ENCODE assay signal across 8 cellular contexts in genomic region chr9:33160446-33160845, GRCh38. TPM values are rescaled to one million over a fixed set of nuclear protein-coding genes. Genes with fewer than 3 reads are reported as not detected.
DNase-seq lines count a peak whose midpoint lies in the region; ATAC-seq, FAIRE-seq and TF ChIP-seq lines count a peak whose summit lies in the region.
"Not testable (repeated sequence)": the region's sequence is repeated elsewhere in the genome, so short reads cannot be mapped to it uniquely, and the experiment has no call there.

No MANE protein-coding gene starts in this region.

- not testable (repeated sequence) for H3K9me1 ChIP-seq in keratinocyte (ENCODE audit: control insufficient read depth, extremely low read depth, insufficient read depth, low read length)

- not testable (repeated sequence) for H3K27me3 ChIP-seq in A673 (replicated peaks; ENCODE audit: insufficient read depth, low read depth, low read length, poor library complexity); effector memory CD4-positive, alpha-beta T cell (replicated peaks; ENCODE audit: control insufficient read depth, insufficient read depth, low read length, poor library complexity, severe bottlenecking); keratinocyte (ENCODE audit: control insufficient read depth, extremely low read depth, insufficient read depth, low read length)

- H3K4me1 Mint-ChIP-seq in T-cell (peaks cover 92 to 96% (median 93%) of the 10 kb centered on the region in 3 donors), nephron progenitor cell (peaks cover 93% of the 10 kb centered on the region)
- H3K4me1 Mint-ChIP-seq in activated naive CD4-positive, alpha-beta T cell treated with anti-CD3 and anti-CD28 coated beads, Interleukin-2, amount 50 U/mL, for 24 hours = peaks cover 92% of the 10 kb centered on the region
- H3K4me1 Mint-ChIP-seq in stimulated activated naive B cell treated with anti-CD40 and anti-IgM and Interleukin-4, amounts not matched to agents 10 μg/mL and 1 μg/mL and 100 μg/mL, for 72 hours = peaks cover 68 to 91% of the 10 kb centered on the region in 2 donors

- H3K79me2 ChIP-seq in keratinocyte (ENCODE audit: control insufficient read depth, insufficient read depth, low read length) = peaks cover 85% of the 10 kb centered on the region

- CTCF ChIA-PET in A673 (lab: Charles Lee) = interaction anchor here (0.8 kb wide), 1 partner anchor 9 kb away, joined by 3 read pairs; no protein-coding TSS in a partner anchor
- CTCF ChIA-PET in T-cell (lab: Charles Lee) = interaction anchor here (0.7 to 2.5 kb wide), 5 partner anchors 9 to 87 kb away, joined by 3 to 10 read pairs (median 3); no protein-coding TSS in a partner anchor

- H3K9me3 Mint-ChIP-seq in T-cell; activated naive CD4-positive, alpha-beta T cell treated with anti-CD3 and anti-CD28 coated beads, Interleukin-2, amount 50 U/mL, for 24 hours; nephron progenitor cell; stimulated activated naive B cell treated with anti-CD40 and anti-IgM and Interleukin-4, amounts not matched to agents 10 μg/mL and 1 μg/mL and 100 μg/mL, for 72 hours: not testable (repeated sequence)

- H3K36me3 Mint-ChIP-seq in T-cell; activated naive CD4-positive, alpha-beta T cell treated with anti-CD3 and anti-CD28 coated beads, Interleukin-2, amount 50 U/mL, for 24 hours; nephron progenitor cell (ENCODE audit: low read depth): not testable (repeated sequence)
- peaks cover 20 to 21% of the 10 kb centered on the region in 2 donors for H3K36me3 Mint-ChIP-seq in stimulated activated naive B cell treated with anti-CD40 and anti-IgM and Interleukin-4, amounts not matched to agents 10 μg/mL and 1 μg/mL and 100 μg/mL, for 72 hours

- H3K4me1 ChIP-seq in A673 (ENCODE audit: insufficient read depth, low read length, poor library complexity, severe bottlenecking) (peaks cover 76% of the 10 kb centered on the region), keratinocyte (ENCODE audit: control insufficient read depth, extremely low read depth, insufficient read depth, low read length) (peaks cover 86% of the 10 kb centered on the region)
- H3K4me1 ChIP-seq in effector memory CD4-positive, alpha-beta T cell (ENCODE audit: control insufficient read depth, insufficient read depth, low read length, poor library complexity, severe bottlenecking) = peaks cover 72% of the 10 kb centered on the region

- TF ChIP-seq CTCF in A673 (conservative IDR thresholded peaks at IDR 0.05; ENCODE audit: low read depth, low read length); keratinocyte (optimal IDR thresholded peaks at IDR 0.05 in 1 of 3, IDR thresholded peaks at IDR 0.05 in 1 of 3, conservative IDR thresholded peaks at IDR 0.05 in 1 of 3; ENCODE audit: extremely low read depth in 1 of 3, insufficient read depth in 2 of 3, low read length in 3 of 3); nephron progenitor cell (IDR thresholded peaks at IDR 0.05): not testable (repeated sequence)

- ATAC-seq in T-cell (replicated peaks in 1 of 4); stimulated activated naive B cell treated with anti-CD40 and anti-IgM and Interleukin-4, amounts not matched to agents 10 μg/mL and 1 μg/mL and 100 μg/mL, for 72 hours (replicated peaks): not testable (repeated sequence)

- BruUV-seq in A673 (replicated peaks; lab: Mats Ljungman, UMichigan) = not testable (repeated sequence)

- POLR2A ChIA-PET in A673 (lab: Charles Lee; ENCODE audit: low non-redundant PET) = not testable (repeated sequence)
- POLR2A ChIA-PET in T-cell (lab: Charles Lee) = interaction anchor here (0.6 to 3.3 kb wide), 5 partner anchors 9 to 469 kb away, joined by 3 to 17 read pairs (median 4); no protein-coding TSS in a partner anchor

- H4K20me1 ChIP-seq in keratinocyte (ENCODE audit: control insufficient read depth, extremely low read depth, insufficient read depth, low read length) = not testable (repeated sequence)

- H3K4me3 Mint-ChIP-seq in T-cell (peak overlapping the region; percentile 64 to 96 (median 69)), nephron progenitor cell (peak overlapping the region; percentile 72)
- H3K4me3 Mint-ChIP-seq in activated naive CD4-positive, alpha-beta T cell treated with anti-CD3 and anti-CD28 coated beads, Interleukin-2, amount 50 U/mL, for 24 hours = peak overlapping the region; percentile 81
- H3K4me3 Mint-ChIP-seq in stimulated activated naive B cell treated with anti-CD40 and anti-IgM and Interleukin-4, amounts not matched to agents 10 μg/mL and 1 μg/mL and 100 μg/mL, for 72 hours = peak overlapping the region; percentile 66 to 68

- in situ Hi-C loops in GM18951 (cut with MboI; ENCODE audit: low sequenced_read_pairs, unreplicated experiment) = not testable (repeated sequence)

- not testable (repeated sequence) for FAIRE-seq in keratinocyte (lab: Jason Lieb, UNC)

- H3K4me2 ChIP-seq in keratinocyte (ENCODE audit: control insufficient read depth, extremely low read depth, insufficient read depth, low read depth, low read length) = peak overlapping the region; percentile 99

- H3K27me3 Mint-ChIP-seq in T-cell; activated naive CD4-positive, alpha-beta T cell treated with anti-CD3 and anti-CD28 coated beads, Interleukin-2, amount 50 U/mL, for 24 hours; nephron progenitor cell (ENCODE audit: low read depth, poor library complexity); stimulated activated naive B cell treated with anti-CD40 and anti-IgM and Interleukin-4, amounts not matched to agents 10 μg/mL and 1 μg/mL and 100 μg/mL, for 72 hours: not testable (repeated sequence)

- H3K9me3 ChIP-seq in A673 (ENCODE audit: low read depth, low read length, poor library complexity, severe bottlenecking); effector memory CD4-positive, alpha-beta T cell (ENCODE audit: control insufficient read depth, low read length); keratinocyte (ENCODE audit: control insufficient read depth, low read depth, low read length): not testable (repeated sequence)

- not testable (repeated sequence) for H3K4me3 ChIP-seq in A673 (ENCODE audit: low read depth, low read length, poor library complexity, severe bottlenecking); effector memory CD4-positive, alpha-beta T cell (ENCODE audit: insufficient read depth, low read depth, low read length, poor library complexity, severe bottlenecking)
- peak overlapping the region in 2 of 3 experiments; percentile 54 to 59 for H3K4me3 ChIP-seq in keratinocyte (ENCODE audit: control insufficient read depth in 2 of 3, extremely low read depth in 1 of 3, insufficient read depth in 2 of 3, low read depth in 1 of 3, low read length in 3 of 3)

- H3K27ac Mint-ChIP-seq in T-cell = peak overlapping the region; percentile 94 to 96
- H3K27ac Mint-ChIP-seq in activated naive CD4-positive, alpha-beta T cell treated with anti-CD3 and anti-CD28 coated beads, Interleukin-2, amount 50 U/mL, for 24 hours = peak overlapping the region; percentile 93
- H3K27ac Mint-ChIP-seq in nephron progenitor cell = peak overlapping the region; percentile 99
- peak overlapping the region; percentile 97 for H3K27ac Mint-ChIP-seq in stimulated activated naive B cell treated with anti-CD40 and anti-IgM and Interleukin-4, amounts not matched to agents 10 μg/mL and 1 μg/mL and 100 μg/mL, for 72 hours

- dilution Hi-C loops in keratinocyte (cut with MboI; ENCODE audit: extremely low pct_ligation_motif_present, low sequenced_read_pairs) = not testable (repeated sequence)

- peak; percentile 1 for TF ChIP-seq POLR2A in GM18951 (IDR thresholded peaks at IDR 0.05; ENCODE audit: extremely low read depth, insufficient read depth, insufficient read length)

- intact Hi-C loops in A673 (cut with micrococcal nuclease; ENCODE audit: unreplicated experiment) = loop anchor here (1.0 kb wide), 1 partner anchor 9 kb away; no protein-coding TSS in a partner anchor

- DNase-seq in A673 (ENCODE audit: low spot score); T-cell; effector memory CD4-positive, alpha-beta T cell; keratinocyte (ENCODE audit: low read depth, low spot score); nephron progenitor cell; stimulated activated naive B cell treated with anti-CD40 and anti-IgM and Interleukin-4, amounts not matched to agents 10 μg/mL and 1 μg/mL and 100 μg/mL, for 72 hours: not testable (repeated sequence)

- not testable (repeated sequence) for H3K36me3 ChIP-seq in A673 (ENCODE audit: insufficient read depth, low read length, poor library complexity, severe bottlenecking); effector memory CD4-positive, alpha-beta T cell (ENCODE audit: control insufficient read depth, insufficient read depth, low read length); keratinocyte (ENCODE audit: control insufficient read depth in 2 of 2, extremely low read depth in 1 of 2, insufficient read depth in 2 of 2, low read length in 2 of 2)

- not testable (repeated sequence) for H2AFZ ChIP-seq in keratinocyte (ENCODE audit: control insufficient read depth, low read length)

- peak overlapping the region; percentile 87 for H3K9ac ChIP-seq in keratinocyte (ENCODE audit: control insufficient read depth, extremely low read depth, insufficient read depth, low read length)

- H3K27ac ChIP-seq in A673 (ENCODE audit: low read depth, low read length, poor library complexity, severe bottlenecking) (peak overlapping the region; percentile 79), keratinocyte (ENCODE audit: control insufficient read depth, insufficient read depth, low read length) (peak overlapping the region; percentile 98)
- peak overlapping the region; percentile 87 for H3K27ac ChIP-seq in effector memory CD4-positive, alpha-beta T cell (ENCODE audit: insufficient read depth, low read length, poor library complexity, severe bottlenecking)

RNA-seq across cellular contexts. Expression of gene B4GALT1, which starts 6.7 kb away (rescaled TPM):
- total RNA-seq in A673 (2021) (31.0 and 32.0 TPM in 2 replicates), T-cell (10 to 100 TPM; 33.2 to 85.3 (median 44.1) TPM)
- polyA plus RNA-seq in keratinocyte = 54.3 to 82.9 TPM (median 55.1 TPM) in 3 replicates
- 9.5 TPM for polyA plus RNA-seq in keratinocyte (2011; ENCODE audit: low read depth)
- 57.6 and 65.9 TPM in 2 replicates for polyA plus RNA-seq in keratinocyte (2011; cell fraction: cytosol; rRNA removed)
- polyA plus RNA-seq in keratinocyte (2011; cell fraction: nucleus; rRNA removed) = 114 and 120 TPM in 2 replicates
- 60.2 and 84.0 TPM in 2 replicates for polyA plus RNA-seq in keratinocyte (2012; ENCODE audit: low replicate concordance)
- 112 to 184 TPM (median 118 TPM) in 3 replicates for polyA minus RNA-seq in keratinocyte
- 89.8 TPM for polyA minus RNA-seq in keratinocyte (2011; cell fraction: cytosol; rRNA and poly(A)+ RNA removed)
- 109 and 160 TPM in 2 replicates for polyA minus RNA-seq in keratinocyte (2011; cell fraction: nucleus; rRNA and poly(A)+ RNA removed)
